In the genomic region with DNA sequence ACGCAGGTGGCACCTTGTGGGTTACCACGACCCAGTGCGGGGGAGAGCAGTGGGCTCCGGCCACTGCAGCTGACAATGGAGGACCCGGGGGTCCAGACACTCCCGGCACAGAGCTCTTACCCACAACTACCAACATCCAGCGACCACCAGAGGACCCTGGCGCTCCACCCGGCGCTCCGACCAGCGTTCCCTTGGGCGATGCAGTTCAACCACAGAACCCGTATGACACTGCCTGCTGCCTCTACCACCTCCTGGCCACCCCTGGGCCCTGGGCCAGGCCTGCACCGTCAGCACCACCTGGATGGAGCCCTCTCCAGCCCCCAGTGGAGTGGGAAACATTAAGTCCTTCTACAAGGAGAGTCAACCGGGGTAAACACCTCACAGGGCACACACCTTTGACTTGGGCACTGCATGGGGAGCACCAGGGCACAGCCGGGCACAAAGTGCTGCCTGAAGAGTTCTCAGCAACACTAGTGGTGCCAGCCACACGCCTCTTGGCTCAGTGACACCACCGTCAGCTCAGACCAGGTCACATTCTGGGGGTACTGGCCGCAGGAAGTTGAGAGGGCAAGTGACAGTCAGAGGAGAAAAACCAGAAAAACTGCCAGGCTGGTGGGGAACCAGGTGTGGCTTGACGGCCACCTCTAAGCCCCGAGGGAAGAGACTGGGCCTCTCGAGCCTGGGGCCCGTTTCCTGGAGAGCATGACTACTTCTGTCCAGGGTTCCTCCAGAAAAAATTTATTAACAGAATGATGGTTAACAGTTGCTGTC, we compare ENCODE assay signal across 8 cellular contexts. TPM values are rescaled to one million over a fixed set of nuclear protein-coding genes. Genes with fewer than 3 reads are reported as not detected.
DNase-seq lines count a peak whose midpoint lies in the region; ATAC-seq and TF ChIP-seq lines count a peak whose summit lies in the region.

No MANE protein-coding gene starts in this region.

- H3K79me1 ChIP-seq in H9 (ENCODE audit: insufficient read depth, low read depth, low read length, poor library complexity, severe bottlenecking), result peaks cover 8% of the 10 kb centered on the region

- peak overlapping the region in 1 of 3 experiments; percentile 85; a peak in 1 of 7 replicates for H3K27ac Mint-ChIP-seq in H9
- peak overlapping the region; percentile 75 for H3K27ac Mint-ChIP-seq in MCF 10A (ENCODE audit: low read depth, unreplicated experiment)

- ATAC-seq in upper lobe of right lung, result peak; percentile 21

- H3K14ac ChIP-seq in H9 (ENCODE audit: insufficient read depth, low read length), result no peak overlapping the region; the same call in 1 of the 2 replicates

- H2BK20ac ChIP-seq in H9 (ENCODE audit: low read depth, low read length, poor library complexity, severe bottlenecking), result no peak overlapping the region

- H3K4me1 Mint-ChIP-seq in H9, result peaks cover 7 to 11% of the 10 kb centered on the region in 2 experiments; a peak in 3 of 4 replicates
- no peaks in the 10 kb centered on the region for H3K4me1 Mint-ChIP-seq in MCF 10A (ENCODE audit: insufficient read depth, unreplicated experiment)

- H4K8ac ChIP-seq in H9 (replicated peaks; ENCODE audit: insufficient read length, low read depth, low read length), result no peak overlapping the region

- H3K4me3 ChIP-seq in AG04449 (ENCODE audit: low read depth, low read length) (peak overlapping the region; percentile 70), upper lobe of right lung (peak overlapping the region; percentile 97)

- H2BK15ac ChIP-seq in H9 (ENCODE audit: low read depth, low read length), result no peak overlapping the region

- POLR2A ChIA-PET in AG04449 (lab: Yijun Ruan, JAX), result no interaction called here
- POLR2A ChIA-PET in MCF 10A (lab: Yijun Ruan, JAX), result interaction anchor here (0.6 to 5.7 kb wide), 8 partner anchors 44 to 102 kb away, joined by 3 to 112 read pairs (median 3); a partner anchor contains a TSS

- H3K18ac ChIP-seq in H9 (ENCODE audit: insufficient read length, low read depth, low read length), result no peak overlapping the region

- H3K23me2 ChIP-seq in H9 (ENCODE audit: insufficient read length, low read depth, low read length, poor library complexity, severe bottlenecking), result peaks cover 7% of the 10 kb centered on the region

- no peak overlapping the region for H2AFZ ChIP-seq in H9 (ENCODE audit: low read length)

- H3K27me3 Mint-ChIP-seq in H9 (ENCODE audit: low read depth) (peaks cover 12% of the 10 kb centered on the region), MCF 10A (ENCODE audit: insufficient read depth, unreplicated experiment) (no peaks in the 10 kb centered on the region)

- H3K79me2 ChIP-seq in H9 (ENCODE audit: insufficient read depth, low read length), result peaks cover 48% of the 10 kb centered on the region; the same call in 1 of the 2 replicates

- H3K23ac ChIP-seq in H9 (ENCODE audit: insufficient read length, low read depth, low read length), result no peak overlapping the region

- no peak overlapping the region for H2BK12ac ChIP-seq in H9 (ENCODE audit: insufficient read length, low read depth, low read length)

- peaks cover 16 to 19% (median 17%) of the 10 kb centered on the region in 3 experiments for H3K36me3 Mint-ChIP-seq in H9 (ENCODE audit: insufficient read depth in 1 of 3, low read depth in 3 of 3)
- H3K36me3 Mint-ChIP-seq in MCF 10A (ENCODE audit: insufficient read depth, unreplicated experiment), result peaks cover 38% of the 10 kb centered on the region

- H3K27me3 ChIP-seq in H9 (ENCODE audit: insufficient read depth, low read length), result no peaks in the 10 kb centered on the region
- no peaks in the 10 kb centered on the region for H3K27me3 ChIP-seq in upper lobe of right lung

- H3K9me3 Mint-ChIP-seq in H9 (peaks cover 12 to 16% of the 10 kb centered on the region in 2 experiments), MCF 10A (ENCODE audit: unreplicated experiment) (no peaks in the 10 kb centered on the region)

- H3K4me2 ChIP-seq in H9 (ENCODE audit: insufficient read depth, insufficient read length, low read length), result no peak overlapping the region

- H4K5ac ChIP-seq in H9 (ENCODE audit: insufficient read length, low read depth, low read length), result no peak overlapping the region

- H4K20me1 ChIP-seq in H9 (ENCODE audit: control insufficient read depth, insufficient read depth, insufficient read length), result peaks cover 5% of the 10 kb centered on the region

- no peak for DNase-seq in AG04449 (ENCODE audit: low read depth, low spot score)
- DNase-seq in H9, result peak; percentile 28
- no peak for DNase-seq in MCF 10A (ENCODE audit: unreplicated experiment)
- peak; percentile 4 for DNase-seq in medulla oblongata (ENCODE audit: extremely low spot score)
- peak; percentile 79 for DNase-seq in upper lobe of right lung
- DNase-seq in COR-L47 (lab: John Stamatoyannopoulos, UW), result no peak
- no peak for DNase-seq in SHP77 (lab: John Stamatoyannopoulos, UW)
- DNase-seq in erythroblast (lab: John Stamatoyannopoulos, UW), result no peak

- no peak overlapping the region for H3K9ac ChIP-seq in H9 (ENCODE audit: extremely low read depth, insufficient read length, low read length)

- H2BK120ac ChIP-seq in H9 (ENCODE audit: low read depth, low read length, poor library complexity, severe bottlenecking), result no peak overlapping the region

- H4K91ac ChIP-seq in H9 (ENCODE audit: insufficient read length, low read depth, low read length), result no peak overlapping the region

- H2BK5ac ChIP-seq in H9 (ENCODE audit: insufficient read length, low read length), result no peak overlapping the region

- WGBS in H9 (ENCODE audit: extremely low coverage, insufficient read length, low lambda C conversion rate), result no CpG with 5 or more reads among the region's 24 CpGs

- TF ChIP-seq CTCF in AG04449 (IDR thresholded peaks at IDR 0.05; ENCODE audit: insufficient read depth, low read length, missing control alignments) (no peak), H9 (conservative IDR thresholded peaks at IDR 0.05) (no peak), MCF 10A (IDR thresholded peaks at IDR 0.05; ENCODE audit: unreplicated experiment) (no peak), upper lobe of right lung (IDR thresholded peaks at IDR 0.05) (no peak)

- CTCF ChIA-PET in AG04449 (lab: Yijun Ruan, JAX) (interaction anchor here (1.3 to 1.5 kb wide), 2 partner anchors 80 to 116 kb away, joined by 6 read pairs; no protein-coding TSS in a partner anchor), MCF 10A (lab: Yijun Ruan, JAX) (interaction anchor here (1.2 to 1.3 kb wide), 2 partner anchors 43 to 115 kb away, joined by 3 read pairs; no protein-coding TSS in a partner anchor)

- H3K4me1 ChIP-seq in H9 (ENCODE audit: insufficient read depth, low read length) (no peaks in the 10 kb centered on the region), upper lobe of right lung (peaks cover 58% of the 10 kb centered on the region)

- H3T11ph ChIP-seq in H9 (ENCODE audit: low read length), result no peak overlapping the region

- H2AK5ac ChIP-seq in H9 (ENCODE audit: insufficient read length, low read length), result no peak overlapping the region

- H3K9me3 ChIP-seq in H9 (ENCODE audit: control insufficient read depth, low read depth, low read length) (peaks cover 9% of the 10 kb centered on the region), upper lobe of right lung (no peaks in the 10 kb centered on the region)

- H3K56ac ChIP-seq in H9 (ENCODE audit: insufficient read length, low read depth, low read length), result no peak overlapping the region

- H3K4me3 Mint-ChIP-seq in H9 (peak overlapping the region; percentile 69 to 83), MCF 10A (ENCODE audit: unreplicated experiment) (peak overlapping the region; percentile 83)

- no peak for TF ChIP-seq POLR2A in erythroblast (IDR thresholded peaks at IDR 0.05; ENCODE audit: low read length)

- BruUV-seq in MCF 10A (replicated peaks; lab: Mats Ljungman, UMichigan), result no TSS peak

- intact Hi-C loops in MCF 10A (cut with micrococcal nuclease), result loop anchor here (5.0 kb wide), 1 partner anchor 79 kb away; no protein-coding TSS in a partner anchor
- intact Hi-C loops in upper lobe of right lung (cut with DNase I), result loop anchor here (10.0 kb wide), 1 partner anchor 81 kb away; no protein-coding TSS in a partner anchor

- no peak overlapping the region for H3K4ac ChIP-seq in H9 (ENCODE audit: low read depth, low read length)

- no peaks in the 10 kb centered on the region for H3K36me3 ChIP-seq in upper lobe of right lung

- H3K27ac ChIP-seq in H9 (ENCODE audit: insufficient read length, low read depth, low read length) (no peak overlapping the region), upper lobe of right lung (peak overlapping the region; percentile 94)

RNA-seq across cellular contexts. Expression of a gene that starts 2.6 kb away (rescaled TPM):
- total RNA-seq in H9 (2021), result 128 and 136 TPM in 2 replicates
- total RNA-seq in MCF 10A (2022), result 133 and 152 TPM in 2 replicates
- 169 TPM for total RNA-seq in upper lobe of right lung

RNA-seq across cellular contexts. Expression of a gene that starts 43.4 kb away (rescaled TPM):
- total RNA-seq in H9 (2021) (85.6 and 89.5 TPM in 2 replicates), MCF 10A (2022) (78.8 and 89.6 TPM in 2 replicates), upper lobe of right lung (63.2 TPM)

Comparison
In these comparisons a context has a peak if more than half of its experiments do, and no peak if none do; other contexts are left out.
1. DNase-seq: peak in H9 (single experiment), medulla oblongata (single experiment) and upper lobe of right lung (single experiment); none in AG04449 (single experiment), MCF 10A (single experiment), COR-L47 (single experiment), SHP77 (0 of 2) and erythroblast (0 of 2).